ENCODE assay signal across 1 cellular context in the genomic region with DNA sequence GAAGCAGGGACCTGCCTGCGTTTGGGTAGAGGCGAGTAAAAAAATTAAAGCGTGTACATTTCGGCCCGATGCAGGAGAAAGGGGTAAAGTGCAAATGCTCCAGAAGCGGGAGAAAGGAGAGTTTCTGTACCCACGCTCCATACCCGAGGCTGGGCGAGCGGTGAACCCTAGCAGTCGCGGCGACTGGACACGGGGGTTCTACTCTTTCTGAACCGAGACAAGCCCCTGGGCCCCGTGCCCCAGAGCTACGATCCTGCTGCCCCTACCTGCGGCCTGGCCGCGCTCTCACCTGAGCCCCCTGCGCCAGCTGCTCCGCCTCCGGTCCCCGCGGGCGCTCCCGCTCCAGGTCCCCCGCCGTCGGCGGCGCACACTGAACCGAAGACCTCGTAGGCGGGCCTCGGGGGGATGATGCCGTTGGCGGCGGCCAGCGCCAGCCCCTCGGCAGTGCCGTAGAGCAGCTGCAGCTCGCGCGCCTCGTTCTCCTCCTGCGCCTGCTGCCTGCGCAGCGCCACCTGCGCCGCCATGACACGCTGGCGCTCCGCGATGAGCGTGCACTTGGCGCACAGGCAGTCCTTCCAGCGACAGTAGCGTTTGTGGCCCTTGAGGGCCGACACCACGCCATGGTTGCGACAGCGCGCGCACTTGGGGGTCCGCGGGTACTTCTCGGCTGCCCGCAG.
TF ChIP-seq lines count a peak whose summit lies in the region.

No MANE protein-coding gene starts in this region.

TF ChIP-seq in IMR-90, 13 proteins besides CTCF, POLR2A, EP300 and RAD21 (continued from another document):
- TF ChIP-seq, protein P1, sequence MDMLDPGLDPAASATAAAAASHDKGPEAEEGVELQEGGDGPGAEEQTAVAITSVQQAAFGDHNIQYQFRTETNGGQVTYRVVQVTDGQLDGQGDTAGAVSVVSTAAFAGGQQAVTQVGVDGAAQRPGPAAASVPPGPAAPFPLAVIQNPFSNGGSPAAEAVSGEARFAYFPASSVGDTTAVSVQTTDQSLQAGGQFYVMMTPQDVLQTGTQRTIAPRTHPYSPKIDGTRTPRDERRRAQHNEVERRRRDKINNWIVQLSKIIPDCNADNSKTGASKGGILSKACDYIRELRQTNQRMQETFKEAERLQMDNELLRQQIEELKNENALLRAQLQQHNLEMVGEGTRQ (IDR thresholded peaks at IDR 0.05; ENCODE audit: low read depth, low read length), result no peak
- no peak for TF ChIP-seq CEBPB (IDR thresholded peaks at IDR 0.05; ENCODE audit: low read depth, low read length)
